ENCODE assay signal across 12 cellular contexts in the genomic region with DNA sequence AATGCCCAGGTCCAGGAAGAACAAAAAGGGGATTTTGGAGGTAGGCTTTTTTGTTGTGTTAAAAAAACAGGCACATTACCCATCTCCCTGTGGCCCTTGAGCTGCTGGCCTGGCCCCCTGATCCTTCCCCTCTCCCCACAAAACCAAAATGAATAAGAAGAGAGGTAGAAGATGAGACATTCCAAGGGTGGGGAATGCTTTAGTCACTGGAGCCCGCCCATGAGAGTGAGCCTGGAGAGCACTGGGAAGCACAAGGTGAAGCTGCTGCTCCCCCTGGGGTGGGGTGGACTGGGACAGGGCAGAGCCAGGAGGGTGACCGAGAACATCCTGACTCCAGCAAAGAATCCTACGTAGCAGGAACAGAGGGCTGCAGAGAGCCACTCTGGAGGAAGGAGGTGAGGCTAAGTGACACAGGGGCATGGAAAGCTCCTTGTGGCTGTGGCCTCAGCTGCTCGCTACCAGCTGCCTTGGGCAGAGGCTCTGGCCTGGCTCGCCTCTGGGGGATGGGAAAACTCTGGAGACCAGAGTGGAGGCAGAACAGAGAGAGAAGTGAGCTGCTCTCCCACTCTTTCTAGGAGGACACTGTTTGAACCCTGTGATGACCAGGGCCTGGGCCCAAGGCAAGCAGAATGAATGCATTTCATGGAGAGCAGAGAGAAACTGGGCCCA. TPM values are rescaled to one million over a fixed set of nuclear protein-coding genes. Genes with fewer than 3 reads are reported as not detected.
DNase-seq lines count a peak whose midpoint lies in the region; ATAC-seq and TF ChIP-seq lines count a peak whose summit lies in the region.
"Had no signal": no experiment of that assay in that cellular context is flagged by ENCODE, and none has a peak within 500 bp of the region (broad histone marks: within the 10 kb centered on the region; RNA-seq: fewer than 3 reads in every experiment).

No MANE protein-coding gene starts in this region.

- no peak for TF ChIP-seq CTCF in fibroblast of lung (conservative IDR thresholded peaks at IDR 0.05 in 1 of 2, IDR thresholded peaks at IDR 0.05 in 1 of 2; ENCODE audit: low read depth in 1 of 2, low read length in 2 of 2)

- no peak for DNase-seq in activated CD4-positive, alpha-beta memory T cell treated with anti-CD3 and anti-CD28 coated beads, Interleukin-2, amount 10 ng/mL, durations not matched to agents 7 days and 5 days
- no peak for DNase-seq in activated CD4-positive, alpha-beta memory T cell treated with anti-CD3 and anti-CD28 coated beads for 36 hours
- DNase-seq in NT2/D1 (ENCODE audit: low read depth, low spot score) (peak; percentile 23), fibroblast of lung (ENCODE audit: low read depth in 2 of 2) (no peak), sciatic nerve (ENCODE audit: low spot score) (no peak), germinal center (ENCODE audit: low spot score) (no peak), amniotic stem cell (lab: John Stamatoyannopoulos, UW) (no peak)
- DNase-seq: activated B cell treated with CpG ODN at 0.5 μM for 24 hours, lower lobe of right lung, NCI-H2081 treated with DMSO at 0.1 percent for 48 hours, upper lobe of left lung had no signal

- intact Hi-C loops in activated CD4-positive, alpha-beta memory T cell treated with anti-CD3 and anti-CD28 coated beads for 36 hours (cut with micrococcal nuclease): loop anchor here (1.0 to 2.0 kb wide), 2 partner anchors 13 to 351 kb away; no protein-coding TSS in a partner anchor
- intact Hi-C loops in sciatic nerve (cut with DNase I): loop anchor here (10.0 kb wide), 1 partner anchor 351 kb away; no protein-coding TSS in a partner anchor

- no peaks in the 10 kb centered on the region for H3K9me3 Mint-ChIP-seq in activated CD4-positive, alpha-beta memory T cell treated with anti-CD3 and anti-CD28 coated beads, Interleukin-2, amount 10 ng/mL, durations not matched to agents 7 days and 5 days
- no peaks in the 10 kb centered on the region for H3K9me3 Mint-ChIP-seq in activated CD4-positive, alpha-beta memory T cell treated with anti-CD3 and anti-CD28 coated beads for 36 hours
- H3K9me3 Mint-ChIP-seq: activated B cell treated with CpG ODN at 0.5 μM for 24 hours had no signal

- peaks cover 19% of the 10 kb centered on the region; the same call in 1 of the 2 replicates for H3K9me3 ChIP-seq in NT2/D1 (ENCODE audit: insufficient read depth, low read length)
- no peaks in the 10 kb centered on the region for H3K9me3 ChIP-seq in fibroblast of lung (ENCODE audit: control insufficient read depth, insufficient read depth, low read depth, low read length)
- H3K9me3 ChIP-seq: lower lobe of right lung, upper lobe of left lung had no signal

- H3K36me3 ChIP-seq in NT2/D1 (ENCODE audit: insufficient read depth, insufficient read length, low read length) (peaks cover 10% of the 10 kb centered on the region), fibroblast of lung (ENCODE audit: control insufficient read depth, insufficient read depth, low read length) (no peaks in the 10 kb centered on the region)
- H3K36me3 ChIP-seq: lower lobe of right lung had no signal

- peak overlapping the region; percentile 81 for H3K27ac Mint-ChIP-seq in activated CD4-positive, alpha-beta memory T cell treated with anti-CD3 and anti-CD28 coated beads, Interleukin-2, amount 10 ng/mL, durations not matched to agents 7 days and 5 days
- H3K27ac Mint-ChIP-seq in activated CD4-positive, alpha-beta memory T cell treated with anti-CD3 and anti-CD28 coated beads for 36 hours: no peak overlapping the region
- H3K27ac Mint-ChIP-seq: activated B cell treated with CpG ODN at 0.5 μM for 24 hours had no signal

- H3K36me3 Mint-ChIP-seq in activated CD4-positive, alpha-beta memory T cell treated with anti-CD3 and anti-CD28 coated beads, Interleukin-2, amount 10 ng/mL, durations not matched to agents 7 days and 5 days (ENCODE audit: low read depth): no peaks in the 10 kb centered on the region
- no peaks in the 10 kb centered on the region for H3K36me3 Mint-ChIP-seq in activated CD4-positive, alpha-beta memory T cell treated with anti-CD3 and anti-CD28 coated beads for 36 hours

- H2AFZ ChIP-seq in fibroblast of lung (ENCODE audit: low read length): peak overlapping the region; percentile 95

- H3K27me3 ChIP-seq in NT2/D1 (ENCODE audit: insufficient read depth, insufficient read length) (no peaks in the 10 kb centered on the region), fibroblast of lung (ENCODE audit: control insufficient read depth, insufficient read depth, low read length) (no peaks in the 10 kb centered on the region)
- H3K27me3 ChIP-seq: upper lobe of left lung had no signal

- no peaks in the 10 kb centered on the region for H3K79me2 ChIP-seq in fibroblast of lung (ENCODE audit: control insufficient read depth, insufficient read depth, low read length)

- H3K4me2 ChIP-seq in fibroblast of lung (ENCODE audit: extremely low read depth, insufficient read depth, low read length): peak overlapping the region; percentile 89

- H4K20me1 ChIP-seq in fibroblast of lung (ENCODE audit: control insufficient read depth, extremely low read depth, insufficient read depth, low read length): no peaks in the 10 kb centered on the region

- H3K27ac ChIP-seq in fibroblast of lung (ENCODE audit: insufficient read depth, low read length): no peak overlapping the region
- H3K27ac ChIP-seq: lower lobe of right lung, upper lobe of left lung had no signal

- CTCF ChIA-PET in activated CD4-positive, alpha-beta memory T cell treated with anti-CD3 and anti-CD28 coated beads, Interleukin-2, amount 10 ng/mL, durations not matched to agents 7 days and 5 days (lab: Charles Lee): interaction anchor here (0.7 to 4.1 kb wide), 8 partner anchors 16 to 445 kb away, joined by 3 to 44 read pairs (median 3); a partner anchor contains a TSS
- CTCF ChIA-PET in activated CD4-positive, alpha-beta memory T cell treated with anti-CD3 and anti-CD28 coated beads for 36 hours (lab: Charles Lee): interaction anchor here (0.8 to 6.1 kb wide), 12 partner anchors 8 to 445 kb away, joined by 3 to 65 read pairs (median 4); a partner anchor contains a TSS

- H3K9ac ChIP-seq in NT2/D1 (ENCODE audit: insufficient read length, low read depth): peak overlapping the region; percentile 42
- no peak overlapping the region for H3K9ac ChIP-seq in fibroblast of lung (ENCODE audit: insufficient read depth, low read length)

- peaks cover 6% of the 10 kb centered on the region for H3K4me1 Mint-ChIP-seq in activated CD4-positive, alpha-beta memory T cell treated with anti-CD3 and anti-CD28 coated beads, Interleukin-2, amount 10 ng/mL, durations not matched to agents 7 days and 5 days
- peaks cover 9% of the 10 kb centered on the region for H3K4me1 Mint-ChIP-seq in activated CD4-positive, alpha-beta memory T cell treated with anti-CD3 and anti-CD28 coated beads for 36 hours (ENCODE audit: low read depth)

- H3K4me1 ChIP-seq in NT2/D1 (ENCODE audit: insufficient read depth, insufficient read length): peaks cover 6% of the 10 kb centered on the region
- no peaks in the 10 kb centered on the region for H3K4me1 ChIP-seq in fibroblast of lung (ENCODE audit: control insufficient read depth, extremely low read depth, insufficient read depth, low read length)
- H3K4me1 ChIP-seq: lower lobe of right lung, upper lobe of left lung had no signal

- no peaks in the 10 kb centered on the region for H3K27me3 Mint-ChIP-seq in activated CD4-positive, alpha-beta memory T cell treated with anti-CD3 and anti-CD28 coated beads, Interleukin-2, amount 10 ng/mL, durations not matched to agents 7 days and 5 days
- H3K27me3 Mint-ChIP-seq in activated CD4-positive, alpha-beta memory T cell treated with anti-CD3 and anti-CD28 coated beads for 36 hours: no peaks in the 10 kb centered on the region
- H3K27me3 Mint-ChIP-seq: activated B cell treated with CpG ODN at 0.5 μM for 24 hours had no signal

- no peak overlapping the region for H3K4me3 ChIP-seq in NT2/D1 (ENCODE audit: insufficient read length, low read depth)
- H3K4me3 ChIP-seq in fibroblast of lung (replicated peaks in 1 of 4; ENCODE audit: control extremely low read depth in 1 of 4, insufficient read depth in 1 of 4, low read depth in 3 of 4, low read length in 4 of 4): no peak overlapping the region
- H3K4me3 ChIP-seq: lower lobe of right lung, upper lobe of left lung had no signal

- POLR2A ChIA-PET in activated CD4-positive, alpha-beta memory T cell treated with anti-CD3 and anti-CD28 coated beads, Interleukin-2, amount 10 ng/mL, durations not matched to agents 7 days and 5 days (lab: Charles Lee): interaction anchor here (1.0 to 2.0 kb wide), 3 partner anchors 15 to 350 kb away, joined by 3 to 17 read pairs (median 5); no protein-coding TSS in a partner anchor
- POLR2A ChIA-PET in activated CD4-positive, alpha-beta memory T cell treated with anti-CD3 and anti-CD28 coated beads for 36 hours (lab: Charles Lee): no interaction called here

- no peak overlapping the region for H3K4me3 Mint-ChIP-seq in activated CD4-positive, alpha-beta memory T cell treated with anti-CD3 and anti-CD28 coated beads, Interleukin-2, amount 10 ng/mL, durations not matched to agents 7 days and 5 days
- no peak overlapping the region for H3K4me3 Mint-ChIP-seq in activated CD4-positive, alpha-beta memory T cell treated with anti-CD3 and anti-CD28 coated beads for 36 hours

- peak; percentile 18 for ATAC-seq in sciatic nerve
- no peak for ATAC-seq in HG03045 (IDR thresholded peaks at IDR 0.05; ENCODE audit: unreplicated experiment)

RNA-seq across cellular contexts. Expression of a gene that starts 48.3 kb away (rescaled TPM):
- 1 to 10 TPM; 7.2 to 8.4 TPM for total RNA-seq in activated CD4-positive, alpha-beta memory T cell treated with anti-CD3 and anti-CD28 coated beads, Interleukin-2, amount 10 ng/mL, durations not matched to agents 7 days and 5 days
- 1 to 10 TPM; 4.0 to 4.3 TPM for total RNA-seq in activated CD4-positive, alpha-beta memory T cell treated with anti-CD3 and anti-CD28 coated beads for 36 hours
- total RNA-seq in fibroblast of lung (5.8 and 7.7 TPM in 2 replicates), sciatic nerve (31.8 TPM)
- 3.1 and 3.5 TPM in 2 replicates for polyA plus RNA-seq in fibroblast of lung
- polyA plus RNA-seq in fibroblast of lung (2012): 2.9 and 3.0 TPM in 2 replicates
- polyA minus RNA-seq in fibroblast of lung (ENCODE audit: low replicate concordance): not detected in 2 replicates
